1 cellular context compared by ENCODE assay signal in genomic region chr3:23685484-23686258, GRCh38.
TF ChIP-seq lines count a peak whose summit lies in the region.

No MANE protein-coding gene starts in this region.

TF ChIP-seq in WTC11, 78 proteins besides CTCF, POLR2A, EP300 and RAD21 (continued from another document):
- TF ChIP-seq E2F4 (CRISPR knock-in tag; IDR thresholded peaks at IDR 0.05; ENCODE audit: borderline replicate concordance, low read depth) (no peak), NR3C1 (CRISPR knock-in tag; conservative IDR thresholded peaks at IDR 0.05; ENCODE audit: low read depth) (no peak), JAZF1 (CRISPR knock-in tag; IDR thresholded peaks at IDR 0.05) (no peak), SOX15 (CRISPR knock-in tag; IDR thresholded peaks at IDR 0.05) (no peak)
- TF ChIP-seq, protein P1, sequence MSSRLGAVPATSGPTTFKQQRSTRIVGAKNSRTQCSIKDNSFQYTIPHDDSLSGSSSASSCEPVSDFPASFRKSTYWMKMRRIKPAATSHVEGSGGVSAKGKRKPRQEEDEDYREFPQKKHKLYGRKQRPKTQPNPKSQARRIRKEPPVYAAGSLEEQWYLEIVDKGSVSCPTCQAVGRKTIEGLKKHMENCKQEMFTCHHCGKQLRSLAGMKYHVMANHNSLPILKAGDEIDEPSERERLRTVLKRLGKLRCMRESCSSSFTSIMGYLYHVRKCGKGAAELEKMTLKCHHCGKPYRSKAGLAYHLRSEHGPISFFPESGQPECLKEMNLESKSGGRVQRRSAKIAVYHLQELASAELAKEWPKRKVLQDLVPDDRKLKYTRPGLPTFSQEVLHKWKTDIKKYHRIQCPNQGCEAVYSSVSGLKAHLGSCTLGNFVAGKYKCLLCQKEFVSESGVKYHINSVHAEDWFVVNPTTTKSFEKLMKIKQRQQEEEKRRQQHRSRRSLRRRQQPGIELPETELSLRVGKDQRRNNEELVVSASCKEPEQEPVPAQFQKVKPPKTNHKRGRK (CRISPR knock-in tag; IDR thresholded peaks at IDR 0.05; ENCODE audit: borderline replicate concordance): no peak
- TF ChIP-seq, protein P2, sequence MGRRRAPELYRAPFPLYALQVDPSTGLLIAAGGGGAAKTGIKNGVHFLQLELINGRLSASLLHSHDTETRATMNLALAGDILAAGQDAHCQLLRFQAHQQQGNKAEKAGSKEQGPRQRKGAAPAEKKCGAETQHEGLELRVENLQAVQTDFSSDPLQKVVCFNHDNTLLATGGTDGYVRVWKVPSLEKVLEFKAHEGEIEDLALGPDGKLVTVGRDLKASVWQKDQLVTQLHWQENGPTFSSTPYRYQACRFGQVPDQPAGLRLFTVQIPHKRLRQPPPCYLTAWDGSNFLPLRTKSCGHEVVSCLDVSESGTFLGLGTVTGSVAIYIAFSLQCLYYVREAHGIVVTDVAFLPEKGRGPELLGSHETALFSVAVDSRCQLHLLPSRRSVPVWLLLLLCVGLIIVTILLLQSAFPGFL (CRISPR knock-in tag; IDR thresholded peaks at IDR 0.05; ENCODE audit: borderline replicate concordance): no peak
